ENCODE assay signal across 1 cellular context in genomic region chr20:46312075-46312944, GRCh38.
TF ChIP-seq lines count a peak whose summit lies in the region.

No MANE protein-coding gene starts in this region.

TF ChIP-seq in HepG2, 621 proteins besides CTCF, POLR2A, EP300 and RAD21 (continued from another document and continues in another):
- TF ChIP-seq, protein P1, sequence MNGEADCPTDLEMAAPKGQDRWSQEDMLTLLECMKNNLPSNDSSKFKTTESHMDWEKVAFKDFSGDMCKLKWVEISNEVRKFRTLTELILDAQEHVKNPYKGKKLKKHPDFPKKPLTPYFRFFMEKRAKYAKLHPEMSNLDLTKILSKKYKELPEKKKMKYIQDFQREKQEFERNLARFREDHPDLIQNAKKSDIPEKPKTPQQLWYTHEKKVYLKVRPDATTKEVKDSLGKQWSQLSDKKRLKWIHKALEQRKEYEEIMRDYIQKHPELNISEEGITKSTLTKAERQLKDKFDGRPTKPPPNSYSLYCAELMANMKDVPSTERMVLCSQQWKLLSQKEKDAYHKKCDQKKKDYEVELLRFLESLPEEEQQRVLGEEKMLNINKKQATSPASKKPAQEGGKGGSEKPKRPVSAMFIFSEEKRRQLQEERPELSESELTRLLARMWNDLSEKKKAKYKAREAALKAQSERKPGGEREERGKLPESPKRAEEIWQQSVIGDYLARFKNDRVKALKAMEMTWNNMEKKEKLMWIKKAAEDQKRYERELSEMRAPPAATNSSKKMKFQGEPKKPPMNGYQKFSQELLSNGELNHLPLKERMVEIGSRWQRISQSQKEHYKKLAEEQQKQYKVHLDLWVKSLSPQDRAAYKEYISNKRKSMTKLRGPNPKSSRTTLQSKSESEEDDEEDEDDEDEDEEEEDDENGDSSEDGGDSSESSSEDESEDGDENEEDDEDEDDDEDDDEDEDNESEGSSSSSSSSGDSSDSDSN (CRISPR knock-in tag; IDR thresholded peaks at IDR 0.05): no peak
- TF ChIP-seq ZNF598 (CRISPR knock-in tag; IDR thresholded peaks at IDR 0.05; ENCODE audit: borderline replicate concordance) (no peak), IRF2 (CRISPR knock-in tag; IDR thresholded peaks at IDR 0.05) (no peak), ZSCAN21 (CRISPR knock-in tag; IDR thresholded peaks at IDR 0.05; ENCODE audit: borderline replicate concordance) (no peak), SETDB1 (CRISPR knock-in tag; IDR thresholded peaks at IDR 0.05; ENCODE audit: borderline replicate concordance) (no peak), WIZ (CRISPR knock-in tag; IDR thresholded peaks at IDR 0.05) (no peak), EED (CRISPR knock-in tag; IDR thresholded peaks at IDR 0.05) (no peak), GPBP1L1 (CRISPR knock-in tag; IDR thresholded peaks at IDR 0.05) (no peak), PHF20 (CRISPR knock-in tag; IDR thresholded peaks at IDR 0.05) (no peak), ZNF619 (CRISPR knock-in tag; IDR thresholded peaks at IDR 0.05) (no peak), CENPX (CRISPR knock-in tag; IDR thresholded peaks at IDR 0.05) (no peak), ZNF136 (CRISPR knock-in tag; IDR thresholded peaks at IDR 0.05; ENCODE audit: low read depth) (no peak), HMGA1 (CRISPR knock-in tag; conservative IDR thresholded peaks at IDR 0.05) (no peak), SPEN (CRISPR knock-in tag; IDR thresholded peaks at IDR 0.05; ENCODE audit: low read depth) (no peak), EEA1 (CRISPR knock-in tag; IDR thresholded peaks at IDR 0.05; ENCODE audit: borderline replicate concordance) (0 out of 2 replicates have a peak, but pooled peaks have one; percentile 61), E2F2 (CRISPR knock-in tag; IDR thresholded peaks at IDR 0.05; ENCODE audit: borderline replicate concordance) (no peak), ZNF883 (CRISPR knock-in tag; IDR thresholded peaks at IDR 0.05; ENCODE audit: not compliant biosample characterization) (no peak), ZNF720 (CRISPR knock-in tag; IDR thresholded peaks at IDR 0.05) (no peak), GABPA (IDR thresholded peaks at IDR 0.05; ENCODE audit: low read depth, low read length) (no peak), GABPA (CRISPR knock-in tag; IDR thresholded peaks at IDR 0.05; ENCODE audit: low read depth) (no peak), TFE3 (CRISPR knock-in tag; IDR thresholded peaks at IDR 0.05) (no peak), SATB2 (CRISPR knock-in tag; IDR thresholded peaks at IDR 0.05) (no peak), TAF15 (IDR thresholded peaks at IDR 0.05; ENCODE audit: low read depth, low read length, poor library complexity, severe bottlenecking) (no peak), NBN (conservative IDR thresholded peaks at IDR 0.05) (0 out of 2 replicates have a peak, but pooled peaks have one; percentile 76), ZBTB8A (CRISPR knock-in tag; IDR thresholded peaks at IDR 0.05; ENCODE audit: borderline replicate concordance, low read depth) (no peak), PAX8 (CRISPR knock-in tag; IDR thresholded peaks at IDR 0.05; ENCODE audit: borderline replicate concordance) (no peak), ZNF12 (CRISPR knock-in tag; IDR thresholded peaks at IDR 0.05) (no peak), ZNF441 (CRISPR knock-in tag; IDR thresholded peaks at IDR 0.05; ENCODE audit: borderline replicate concordance) (no peak), MZF1 (CRISPR knock-in tag; IDR thresholded peaks at IDR 0.05; ENCODE audit: borderline replicate concordance) (no peak), ATF3 (CRISPR knock-in tag; IDR thresholded peaks at IDR 0.05) (no peak), SALL1 (CRISPR knock-in tag; IDR thresholded peaks at IDR 0.05) (no peak), FOSL1 (CRISPR knock-in tag; IDR thresholded peaks at IDR 0.05; ENCODE audit: borderline replicate concordance) (no peak), U2AF2 (IDR thresholded peaks at IDR 0.05; ENCODE audit: low read depth, low read length) (no peak), RFX1 (IDR thresholded peaks at IDR 0.05) (no peak), MAFF (IDR thresholded peaks at IDR 0.05; ENCODE audit: low read depth, low read length) (no peak), ZNF746 (CRISPR knock-in tag; IDR thresholded peaks at IDR 0.05) (0 out of 2 replicates have a peak, but pooled peaks have one; percentile 17), PITX1 (CRISPR knock-in tag; IDR thresholded peaks at IDR 0.05) (0 out of 2 replicates have a peak, but pooled peaks have one; percentile 29), ZNF550 (CRISPR knock-in tag; IDR thresholded peaks at IDR 0.05; ENCODE audit: borderline replicate concordance) (no peak), SP140L (CRISPR knock-in tag; IDR thresholded peaks at IDR 0.05; ENCODE audit: borderline replicate concordance) (no peak), ZNF614 (CRISPR knock-in tag; IDR thresholded peaks at IDR 0.05; ENCODE audit: borderline replicate concordance) (no peak), KLF6 (CRISPR knock-in tag; IDR thresholded peaks at IDR 0.05) (no peak), KLF12 (CRISPR knock-in tag; IDR thresholded peaks at IDR 0.05; ENCODE audit: borderline replicate concordance) (no peak), PHF8 (CRISPR knock-in tag; IDR thresholded peaks at IDR 0.05) (no peak), KDM2A (CRISPR knock-in tag; IDR thresholded peaks at IDR 0.05; ENCODE audit: borderline replicate concordance, low read depth) (peak; percentile 23; the same call in 1 of the 2 replicates), CBX2 (IDR thresholded peaks at IDR 0.05; ENCODE audit: low read depth, low read length) (no peak), CBX2 (CRISPR knock-in tag; IDR thresholded peaks at IDR 0.05; ENCODE audit: low read depth) (no peak), HCFC1 (IDR thresholded peaks at IDR 0.05; ENCODE audit: low read depth, low read length) (no peak), PATZ1 (CRISPR knock-in tag; IDR thresholded peaks at IDR 0.05) (peak; percentile 73), MTA3 (CRISPR knock-in tag; IDR thresholded peaks at IDR 0.05) (no peak), ZNF563 (CRISPR knock-in tag; IDR thresholded peaks at IDR 0.05) (no peak)
- TF ChIP-seq, protein P2, sequence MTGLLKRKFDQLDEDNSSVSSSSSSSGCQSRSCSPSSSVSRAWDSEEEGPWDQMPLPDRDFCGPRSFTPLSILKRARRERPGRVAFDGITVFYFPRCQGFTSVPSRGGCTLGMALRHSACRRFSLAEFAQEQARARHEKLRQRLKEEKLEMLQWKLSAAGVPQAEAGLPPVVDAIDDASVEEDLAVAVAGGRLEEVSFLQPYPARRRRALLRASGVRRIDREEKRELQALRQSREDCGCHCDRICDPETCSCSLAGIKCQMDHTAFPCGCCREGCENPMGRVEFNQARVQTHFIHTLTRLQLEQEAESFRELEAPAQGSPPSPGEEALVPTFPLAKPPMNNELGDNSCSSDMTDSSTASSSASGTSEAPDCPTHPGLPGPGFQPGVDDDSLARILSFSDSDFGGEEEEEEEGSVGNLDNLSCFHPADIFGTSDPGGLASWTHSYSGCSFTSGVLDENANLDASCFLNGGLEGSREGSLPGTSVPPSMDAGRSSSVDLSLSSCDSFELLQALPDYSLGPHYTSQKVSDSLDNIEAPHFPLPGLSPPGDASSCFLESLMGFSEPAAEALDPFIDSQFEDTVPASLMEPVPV (CRISPR knock-in tag; IDR thresholded peaks at IDR 0.05): no peak
- TF ChIP-seq, protein P3, sequence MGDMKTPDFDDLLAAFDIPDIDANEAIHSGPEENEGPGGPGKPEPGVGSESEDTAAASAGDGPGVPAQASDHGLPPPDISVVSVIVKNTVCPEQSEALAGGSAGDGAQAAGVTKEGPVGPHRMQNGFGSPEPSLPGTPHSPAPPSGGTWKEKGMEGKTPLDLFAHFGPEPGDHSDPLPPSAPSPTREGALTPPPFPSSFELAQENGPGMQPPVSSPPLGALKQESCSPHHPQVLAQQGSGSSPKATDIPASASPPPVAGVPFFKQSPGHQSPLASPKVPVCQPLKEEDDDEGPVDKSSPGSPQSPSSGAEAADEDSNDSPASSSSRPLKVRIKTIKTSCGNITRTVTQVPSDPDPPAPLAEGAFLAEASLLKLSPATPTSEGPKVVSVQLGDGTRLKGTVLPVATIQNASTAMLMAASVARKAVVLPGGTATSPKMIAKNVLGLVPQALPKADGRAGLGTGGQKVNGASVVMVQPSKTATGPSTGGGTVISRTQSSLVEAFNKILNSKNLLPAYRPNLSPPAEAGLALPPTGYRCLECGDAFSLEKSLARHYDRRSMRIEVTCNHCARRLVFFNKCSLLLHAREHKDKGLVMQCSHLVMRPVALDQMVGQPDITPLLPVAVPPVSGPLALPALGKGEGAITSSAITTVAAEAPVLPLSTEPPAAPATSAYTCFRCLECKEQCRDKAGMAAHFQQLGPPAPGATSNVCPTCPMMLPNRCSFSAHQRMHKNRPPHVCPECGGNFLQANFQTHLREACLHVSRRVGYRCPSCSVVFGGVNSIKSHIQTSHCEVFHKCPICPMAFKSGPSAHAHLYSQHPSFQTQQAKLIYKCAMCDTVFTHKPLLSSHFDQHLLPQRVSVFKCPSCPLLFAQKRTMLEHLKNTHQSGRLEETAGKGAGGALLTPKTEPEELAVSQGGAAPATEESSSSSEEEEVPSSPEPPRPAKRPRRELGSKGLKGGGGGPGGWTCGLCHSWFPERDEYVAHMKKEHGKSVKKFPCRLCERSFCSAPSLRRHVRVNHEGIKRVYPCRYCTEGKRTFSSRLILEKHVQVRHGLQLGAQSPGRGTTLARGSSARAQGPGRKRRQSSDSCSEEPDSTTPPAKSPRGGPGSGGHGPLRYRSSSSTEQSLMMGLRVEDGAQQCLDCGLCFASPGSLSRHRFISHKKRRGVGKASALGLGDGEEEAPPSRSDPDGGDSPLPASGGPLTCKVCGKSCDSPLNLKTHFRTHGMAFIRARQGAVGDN (CRISPR knock-in tag; IDR thresholded peaks at IDR 0.05): peak; percentile 42; the same call in 1 of the 2 replicates
- TF ChIP-seq, protein P4, sequence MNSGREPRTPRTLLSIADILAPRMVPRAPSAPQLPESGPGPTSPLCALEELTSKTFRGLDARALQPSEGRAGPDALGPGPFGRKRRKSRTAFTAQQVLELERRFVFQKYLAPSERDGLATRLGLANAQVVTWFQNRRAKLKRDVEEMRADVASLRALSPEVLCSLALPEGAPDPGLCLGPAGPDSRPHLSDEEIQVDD (CRISPR knock-in tag; IDR thresholded peaks at IDR 0.05; ENCODE audit: borderline replicate concordance): no peak
- TF ChIP-seq, protein P5, sequence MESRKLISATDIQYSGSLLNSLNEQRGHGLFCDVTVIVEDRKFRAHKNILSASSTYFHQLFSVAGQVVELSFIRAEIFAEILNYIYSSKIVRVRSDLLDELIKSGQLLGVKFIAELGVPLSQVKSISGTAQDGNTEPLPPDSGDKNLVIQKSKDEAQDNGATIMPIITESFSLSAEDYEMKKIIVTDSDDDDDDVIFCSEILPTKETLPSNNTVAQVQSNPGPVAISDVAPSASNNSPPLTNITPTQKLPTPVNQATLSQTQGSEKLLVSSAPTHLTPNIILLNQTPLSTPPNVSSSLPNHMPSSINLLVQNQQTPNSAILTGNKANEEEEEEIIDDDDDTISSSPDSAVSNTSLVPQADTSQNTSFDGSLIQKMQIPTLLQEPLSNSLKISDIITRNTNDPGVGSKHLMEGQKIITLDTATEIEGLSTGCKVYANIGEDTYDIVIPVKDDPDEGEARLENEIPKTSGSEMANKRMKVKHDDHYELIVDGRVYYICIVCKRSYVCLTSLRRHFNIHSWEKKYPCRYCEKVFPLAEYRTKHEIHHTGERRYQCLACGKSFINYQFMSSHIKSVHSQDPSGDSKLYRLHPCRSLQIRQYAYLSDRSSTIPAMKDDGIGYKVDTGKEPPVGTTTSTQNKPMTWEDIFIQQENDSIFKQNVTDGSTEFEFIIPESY (CRISPR knock-in tag; IDR thresholded peaks at IDR 0.05): no peak
